12 cellular contexts compared by ENCODE assay signal in the genomic region with DNA sequence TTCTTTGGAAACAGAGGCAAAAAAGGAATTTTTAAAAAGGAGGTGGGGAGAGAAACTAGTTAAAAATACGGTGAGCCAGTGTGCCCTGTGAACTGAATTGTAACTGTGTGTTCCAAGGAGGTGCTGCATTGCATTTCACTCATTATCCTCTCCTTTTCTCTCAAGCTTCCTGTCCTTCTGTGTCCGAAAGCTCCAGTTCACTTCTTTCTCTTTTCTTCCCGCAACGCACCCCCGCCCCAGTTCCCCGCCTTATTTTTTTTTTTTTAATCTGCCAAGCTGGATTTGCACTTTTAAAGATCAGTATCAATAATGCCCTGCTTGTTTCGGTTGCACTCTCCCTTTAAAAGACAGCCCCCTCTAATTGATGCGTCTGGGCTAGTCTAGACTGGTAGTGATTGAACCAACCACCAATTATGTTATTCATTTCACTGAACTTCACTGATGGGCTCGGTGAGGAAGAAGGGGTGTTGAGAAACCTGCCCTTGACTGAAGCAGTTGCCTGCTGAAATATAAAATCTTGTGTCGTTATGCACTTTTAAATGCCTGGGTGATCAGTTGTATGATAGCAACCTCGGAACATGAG. TPM values are rescaled to one million over a fixed set of nuclear protein-coding genes. Genes with fewer than 3 reads are reported as not detected.
A peak's percentile ranks its signal among the peaks of the same experiment; 100 is the strongest.
DNase-seq lines count a peak whose midpoint lies in the region; ATAC-seq and TF ChIP-seq lines count a peak whose summit lies in the region.
"Had no signal": no experiment of that assay in that cellular context is flagged by ENCODE, and none has a peak within 500 bp of the region (broad histone marks: within the 10 kb centered on the region; RNA-seq: fewer than 3 reads in every experiment).

No MANE protein-coding gene starts in this region.

- no peaks in the 10 kb centered on the region for H3K9me3 ChIP-seq in osteoblast (ENCODE audit: low read depth, low read length)
- H3K9me3 ChIP-seq in CD8-positive, alpha-beta T cell (ENCODE audit: low read length) = no peaks in the 10 kb centered on the region

- H3K27me3 Mint-ChIP-seq in endothelial cell (ENCODE audit: unreplicated experiment) = peaks cover 1% of the 10 kb centered on the region
- H3K27me3 Mint-ChIP-seq in CD8-positive, alpha-beta T cell (ENCODE audit: low read depth) = peaks cover 31% of the 10 kb centered on the region

- peak overlapping the region; percentile 84 for H3K4me3 Mint-ChIP-seq in endothelial cell (ENCODE audit: unreplicated experiment)
- H3K4me3 Mint-ChIP-seq in CD8-positive, alpha-beta T cell = no peak overlapping the region
- H3K4me3 Mint-ChIP-seq: activated CD4-positive, alpha-beta memory T cell treated with anti-CD3 and anti-CD28 coated beads, Interleukin-2, amount 10 ng/mL, durations not matched to agents 7 days and 5 days; nephron; stimulated activated naive B cell treated with anti-CD40 and anti-IgM and Interleukin-4, amounts not matched to agents 10 μg/mL and 1 μg/mL and 100 μg/mL, for 72 hours had no signal

- peak overlapping the region; percentile 78 for H3K4me2 ChIP-seq in osteoblast (ENCODE audit: insufficient read depth, low read length)

- no peak overlapping the region for H2AFZ ChIP-seq in osteoblast (ENCODE audit: low read length)

- POLR2A ChIA-PET in AG04449 (lab: Yijun Ruan, JAX) = interaction anchor here (0.6 to 1.6 kb wide), 5 partner anchors 52 to 128 kb away, joined by 3 to 6 read pairs (median 3); no protein-coding TSS in a partner anchor
- POLR2A ChIA-PET in CD8-positive, alpha-beta T cell (lab: Charles Lee) = no interaction called here

- H3K36me3 Mint-ChIP-seq in endothelial cell (ENCODE audit: low read depth, unreplicated experiment) = no peaks in the 10 kb centered on the region
- H3K36me3 Mint-ChIP-seq in CD8-positive, alpha-beta T cell = no peaks in the 10 kb centered on the region
- H3K36me3 Mint-ChIP-seq: stimulated activated naive B cell treated with anti-CD40 and anti-IgM and Interleukin-4, amounts not matched to agents 10 μg/mL and 1 μg/mL and 100 μg/mL, for 72 hours had no signal

- H3K4me3 ChIP-seq in AG04449 (ENCODE audit: low read depth, low read length) = peak overlapping the region; percentile 82
- peak overlapping the region; percentile 86 for H3K4me3 ChIP-seq in osteoblast (ENCODE audit: insufficient read depth, low read length)
- H3K4me3 ChIP-seq in CD8-positive, alpha-beta T cell (ENCODE audit: low read depth, low read length) = no peak overlapping the region

- CTCF ChIA-PET in AG04449 (lab: Yijun Ruan, JAX) = interaction anchor here (1.1 to 1.4 kb wide), 2 partner anchors 106 to 442 kb away, joined by 5 to 10 read pairs; no protein-coding TSS in a partner anchor
- CTCF ChIA-PET in CD8-positive, alpha-beta T cell (lab: Charles Lee) = no interaction called here

- H3K27ac ChIP-seq in osteoblast (ENCODE audit: low read depth, low read length) = peak overlapping the region; percentile 70
- H3K27ac ChIP-seq in CD8-positive, alpha-beta T cell (ENCODE audit: low read depth, low read length) = no peak overlapping the region

- DNase-seq in AG04449 (ENCODE audit: low read depth, low spot score) = no peak
- DNase-seq in NCI-H2081 (lab: John Stamatoyannopoulos, UW) = peak; percentile 78 to 90
- DNase-seq in endothelial cell (ENCODE audit: low spot score) = no peak
- no peak for DNase-seq in osteoblast (ENCODE audit: insufficient read length, low spot score, missing footprints)
- DNase-seq in CD8-positive, alpha-beta T cell = no peak
- DNase-seq in AG08396 (ENCODE audit: low spot score) = no peak
- DNase-seq in HT-29 (ENCODE audit: low spot score) = no peak
- DNase-seq: activated CD4-positive, alpha-beta memory T cell treated with anti-CD3 and anti-CD28 coated beads, Interleukin-2, amount 10 ng/mL, durations not matched to agents 7 days and 5 days; stimulated activated naive B cell treated with anti-CD40 and anti-IgM and Interleukin-4, amounts not matched to agents 10 μg/mL and 1 μg/mL and 100 μg/mL, for 72 hours had no signal

- peaks cover 18% of the 10 kb centered on the region for H3K4me1 Mint-ChIP-seq in endothelial cell (ENCODE audit: unreplicated experiment)
- peaks cover 13% of the 10 kb centered on the region for H3K4me1 Mint-ChIP-seq in CD8-positive, alpha-beta T cell (ENCODE audit: low read depth)

- intact Hi-C loops in CD8-positive, alpha-beta T cell (cut with DNase I, micrococcal nuclease) = no loop called here

- H3K4me1 ChIP-seq in osteoblast (ENCODE audit: insufficient read depth, low read length) = peaks cover 64% of the 10 kb centered on the region
- H3K4me1 ChIP-seq in CD8-positive, alpha-beta T cell (ENCODE audit: insufficient read depth, low read length) = peaks cover 7% of the 10 kb centered on the region

- H3K79me2 ChIP-seq in osteoblast (ENCODE audit: insufficient read depth, low read length) = peaks cover 97% of the 10 kb centered on the region

- no peaks in the 10 kb centered on the region for H3K9me3 Mint-ChIP-seq in endothelial cell (ENCODE audit: unreplicated experiment)
- H3K9me3 Mint-ChIP-seq in CD8-positive, alpha-beta T cell = no peaks in the 10 kb centered on the region
- H3K9me3 Mint-ChIP-seq: activated CD4-positive, alpha-beta memory T cell treated with anti-CD3 and anti-CD28 coated beads, Interleukin-2, amount 10 ng/mL, durations not matched to agents 7 days and 5 days; nephron; stimulated activated naive B cell treated with anti-CD40 and anti-IgM and Interleukin-4, amounts not matched to agents 10 μg/mL and 1 μg/mL and 100 μg/mL, for 72 hours had no signal

- H4K20me1 ChIP-seq in osteoblast (ENCODE audit: insufficient read depth, low read length) = peaks cover 64% of the 10 kb centered on the region

- peaks cover 77% of the 10 kb centered on the region for H3K36me3 ChIP-seq in osteoblast (ENCODE audit: insufficient read depth, low read length)
- no peaks in the 10 kb centered on the region for H3K36me3 ChIP-seq in CD8-positive, alpha-beta T cell (ENCODE audit: insufficient read depth, low read length)

- no peak overlapping the region for H3K27ac Mint-ChIP-seq in endothelial cell (ENCODE audit: unreplicated experiment)
- no peak overlapping the region for H3K27ac Mint-ChIP-seq in CD8-positive, alpha-beta T cell
- H3K27ac Mint-ChIP-seq: activated CD4-positive, alpha-beta memory T cell treated with anti-CD3 and anti-CD28 coated beads, Interleukin-2, amount 10 ng/mL, durations not matched to agents 7 days and 5 days; stimulated activated naive B cell treated with anti-CD40 and anti-IgM and Interleukin-4, amounts not matched to agents 10 μg/mL and 1 μg/mL and 100 μg/mL, for 72 hours had no signal

- TF ChIP-seq CTCF in AG04449 (IDR thresholded peaks at IDR 0.05; ENCODE audit: insufficient read depth, low read length, missing control alignments) (no peak), endothelial cell (IDR thresholded peaks at IDR 0.05; ENCODE audit: unreplicated experiment) (no peak), osteoblast (IDR thresholded peaks at IDR 0.05; ENCODE audit: extremely low read depth, low read depth, low read length) (no peak)
- no peak for TF ChIP-seq CTCF in CD8-positive, alpha-beta T cell (IDR thresholded peaks at IDR 0.05)

- no peak for ATAC-seq in CD8-positive, alpha-beta T cell
- ATAC-seq in GM18873 (IDR thresholded peaks at IDR 0.05; ENCODE audit: low FRiP score, unreplicated experiment) = no peak
- ATAC-seq: stimulated activated naive B cell treated with anti-CD40 and anti-IgM and Interleukin-4, amounts not matched to agents 10 μg/mL and 1 μg/mL and 100 μg/mL, for 72 hours had no signal

- H3K27me3 ChIP-seq in osteoblast (ENCODE audit: insufficient read depth, low read length) = no peaks in the 10 kb centered on the region
- no peaks in the 10 kb centered on the region for H3K27me3 ChIP-seq in CD8-positive, alpha-beta T cell (ENCODE audit: insufficient read depth, low read length)

RNA-seq across cellular contexts. Expression of gene BLID, which starts 18.5 kb away (rescaled TPM):
- not detected for total RNA-seq in endothelial cell (ENCODE audit: unreplicated experiment)
- 18.1 and 20.0 TPM in 2 replicates for total RNA-seq in osteoblast
- total RNA-seq in CD8-positive, alpha-beta T cell = not detected
- total RNA-seq in HT-29 (2014; rRNA removed; shearing (Covaris generic)) = not detected in 2 replicates
- total RNA-seq: activated CD4-positive, alpha-beta memory T cell treated with anti-CD3 and anti-CD28 coated beads, Interleukin-2, amount 10 ng/mL, durations not matched to agents 7 days and 5 days; NCI-H460 had no signal

Comparison
In these comparisons a context has a peak if more than half of its experiments do, and no peak if none do; other contexts are left out.
1. DNase-seq: peak in NCI-H2081 (2 of 2); none in AG04449 (single experiment), endothelial cell (single experiment), osteoblast (single experiment), CD8-positive, alpha-beta T cell (0 of 7), AG08396 (single experiment) and HT-29 (single experiment).
2. RNA of gene BLID, which starts 18.5 kb away (total RNA-seq): 18.1 to 20.0 TPM in osteoblast; not detected in endothelial cell (single experiment), not detected in CD8-positive, alpha-beta T cell and not detected in HT-29; every median in the first group is over 10 times any median in the second.